In the genomic region with DNA sequence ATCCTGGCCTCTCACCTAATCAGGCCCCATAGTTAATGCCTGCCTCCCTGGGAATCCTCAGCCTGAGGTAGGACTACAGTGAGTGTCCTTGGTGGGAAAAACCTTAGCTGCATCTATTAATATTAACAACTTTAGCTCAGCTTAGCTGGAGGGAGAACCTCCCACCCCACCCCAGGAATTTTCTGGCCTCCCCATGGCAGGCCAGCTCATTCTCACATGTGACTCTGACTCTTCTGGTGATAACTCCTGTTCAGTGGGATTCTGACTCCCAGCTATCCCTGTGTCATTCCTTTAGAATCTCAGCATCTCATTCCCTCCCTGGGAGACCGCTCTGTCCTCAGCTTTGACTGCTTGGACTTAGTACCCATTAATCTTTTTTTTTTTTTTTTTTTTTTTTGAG, we compare ENCODE assay signal across 19 cellular contexts. TPM values are rescaled to one million over a fixed set of nuclear protein-coding genes. Genes with fewer than 3 reads are reported as not detected.
A peak's percentile ranks its signal among the peaks of the same experiment; 100 is the strongest.
DNase-seq lines count a peak whose midpoint lies in the region; ATAC-seq and TF ChIP-seq lines count a peak whose summit lies in the region.
"Had no signal": no experiment of that assay in that cellular context is flagged by ENCODE, and none has a peak within 500 bp of the region (broad histone marks: within the 10 kb centered on the region; RNA-seq: fewer than 3 reads in every experiment).

No MANE protein-coding gene starts in this region.

- TF ChIP-seq CTCF in heart right ventricle (IDR thresholded peaks at IDR 0.05) (no peak), foreskin keratinocyte (conservative IDR thresholded peaks at IDR 0.05) (no peak), spleen (IDR thresholded peaks at IDR 0.05 in 8 of 11, conservative IDR thresholded peaks at IDR 0.05 in 3 of 11) (no peak)

- peaks cover 0 to 17% (median 4%) of the 10 kb centered on the region in 9 donors for H3K4me1 ChIP-seq in heart right ventricle
- peaks cover 18% of the 10 kb centered on the region for H3K4me1 ChIP-seq in adipocyte (ENCODE audit: control insufficient read depth, insufficient read depth, low read length)
- no peaks in the 10 kb centered on the region for H3K4me1 ChIP-seq in foreskin keratinocyte
- peaks cover 0 to 7% (median 0%) of the 10 kb centered on the region in 6 donors for H3K4me1 ChIP-seq in spleen
- H3K4me1 ChIP-seq: tibial artery had no signal

- no peak overlapping the region for H3K4me3 Mint-ChIP-seq in activated naive CD8-positive, alpha-beta T cell treated with anti-CD3 and anti-CD28 coated beads, Interleukin-2, amount 50 U/mL, for 24 hours
- H3K4me3 Mint-ChIP-seq: memory B cell had no signal

- no peaks in the 10 kb centered on the region for H3K9me3 ChIP-seq in heart right ventricle
- H3K9me3 ChIP-seq in adipocyte (ENCODE audit: control insufficient read depth, low read length): no peaks in the 10 kb centered on the region
- no peaks in the 10 kb centered on the region for H3K9me3 ChIP-seq in spleen
- H3K9me3 ChIP-seq: tibial artery had no signal

- H3K9ac ChIP-seq in adipocyte (ENCODE audit: low read length): peak overlapping the region; percentile 38

- TF ChIP-seq POLR2A in spleen (IDR thresholded peaks at IDR 0.05): no peak

- ATAC-seq in heart right ventricle (peak in 5 of 8 donors; percentile 12 to 70 (median 27)), foreskin keratinocyte (peak; percentile 68)
- ATAC-seq in activated naive CD8-positive, alpha-beta T cell treated with anti-CD3 and anti-CD28 coated beads, Interleukin-2, amount 50 U/mL, for 24 hours: no peak

- H3K27ac Mint-ChIP-seq in activated naive CD8-positive, alpha-beta T cell treated with anti-CD3 and anti-CD28 coated beads, Interleukin-2, amount 50 U/mL, for 24 hours: no peak overlapping the region
- H3K27ac Mint-ChIP-seq: memory B cell had no signal

- no peaks in the 10 kb centered on the region for H3K27me3 Mint-ChIP-seq in activated naive CD8-positive, alpha-beta T cell treated with anti-CD3 and anti-CD28 coated beads, Interleukin-2, amount 50 U/mL, for 24 hours
- H3K27me3 Mint-ChIP-seq: memory B cell had no signal

- H3K27me3 ChIP-seq in heart right ventricle (no peaks in the 10 kb centered on the region), adipocyte (replicated peaks; ENCODE audit: control insufficient read depth, insufficient read depth, low read length) (no peaks in the 10 kb centered on the region), foreskin keratinocyte (no peaks in the 10 kb centered on the region), spleen (replicated peaks in 1 of 7) (no peaks in the 10 kb centered on the region)
- H3K27me3 ChIP-seq: tibial artery had no signal

- no peaks in the 10 kb centered on the region for H3K9me3 Mint-ChIP-seq in activated naive CD8-positive, alpha-beta T cell treated with anti-CD3 and anti-CD28 coated beads, Interleukin-2, amount 50 U/mL, for 24 hours
- H3K9me3 Mint-ChIP-seq: memory B cell had no signal

- H3K36me3 Mint-ChIP-seq in activated naive CD8-positive, alpha-beta T cell treated with anti-CD3 and anti-CD28 coated beads, Interleukin-2, amount 50 U/mL, for 24 hours (ENCODE audit: low read depth): no peaks in the 10 kb centered on the region
- H3K36me3 Mint-ChIP-seq: memory B cell had no signal

- no peak for DNase-seq in heart right ventricle
- no peak for DNase-seq in cardiac septum (ENCODE audit: low spot score)
- DNase-seq in adipocyte (ENCODE audit: low read depth): peak; percentile 33
- peak; percentile 26 to 53 for DNase-seq in foreskin keratinocyte
- DNase-seq in spleen: peak; percentile 25
- no peak for DNase-seq in activated naive CD8-positive, alpha-beta T cell treated with anti-CD3 and anti-CD28 coated beads, Interleukin-2, amount 50 U/mL, for 24 hours
- DNase-seq in NCI-H446 (lab: John Stamatoyannopoulos, UW): no peak
- no peak for DNase-seq in NCI-H2227 treated with DMSO at 0.1 percent for 48 hours (lab: John Stamatoyannopoulos, UW)
- DNase-seq: 8988T; activated CD4-positive, alpha-beta T cell treated with anti-CD3 and anti-CD28 coated beads for 4 hours; activated T-cell treated with anti-CD3 and anti-CD28 coated beads, Interleukin-2, amount 50 U/mL, for 48 hours; NCI-H1092 treated with DMSO at 0.1 percent for 48 hours; NCI-H510A; stimulated activated CD4-positive, alpha-beta T cell treated with anti-CD3 and anti-CD28 coated beads, Interleukin-15, amount 100 ng/mL, for 24 hours; T-helper 2 cell had no signal

- H3K4me3 ChIP-seq in heart right ventricle (no peak overlapping the region), adipocyte (ENCODE audit: low read length) (peak overlapping the region; percentile 53), spleen (no peak overlapping the region)
- H3K4me3 ChIP-seq: tibial artery had no signal

- H3K4me1 Mint-ChIP-seq in activated naive CD8-positive, alpha-beta T cell treated with anti-CD3 and anti-CD28 coated beads, Interleukin-2, amount 50 U/mL, for 24 hours: no peaks in the 10 kb centered on the region

- H3K27ac ChIP-seq in heart right ventricle: no peak overlapping the region
- no peak overlapping the region for H3K27ac ChIP-seq in foreskin keratinocyte
- H3K27ac ChIP-seq in spleen: no peak overlapping the region
- H3K27ac ChIP-seq: tibial artery had no signal

- intact Hi-C loops in heart right ventricle (cut with DNase I): no loop called here
- intact Hi-C loops in cardiac septum (cut with DNase I): no loop called here
- intact Hi-C loops in spleen (cut with DNase I; ENCODE audit: low total_unique reads): no loop called here

- H3K36me3 ChIP-seq in heart right ventricle (no peaks in the 10 kb centered on the region), adipocyte (ENCODE audit: control insufficient read depth, insufficient read depth, low read length, severe bottlenecking) (no peaks in the 10 kb centered on the region), spleen (no peaks in the 10 kb centered on the region)
- H3K36me3 ChIP-seq: tibial artery had no signal

- 92 to 96% methylated on average over 1 of the region's 1 CpG for WGBS in heart right ventricle, 2 donors
- 90 to 100% (median 96%) methylated on average over 1 of the region's 1 CpG for WGBS in spleen, 5 donors

RNA-seq across cellular contexts. Expression of a gene that starts 14.5 kb away (rescaled TPM):
- 1 to 10 TPM in 6 of 10 donors, under 1 TPM in 4; 0.42 to 6.5 (median 1.5) TPM for total RNA-seq in heart right ventricle
- 1 to 10 TPM in 1 of 2 donors, under 1 TPM in 1; 0.72 to 2.1 TPM for polyA plus RNA-seq in heart right ventricle
- total RNA-seq in cardiac septum: 1.4 TPM
- total RNA-seq in foreskin keratinocyte: 0.11 TPM in 1 of 2 replicates, not detected in the other
- 0.07 and 0.15 TPM in 2 replicates for polyA plus RNA-seq in foreskin keratinocyte
- total RNA-seq in spleen: not detected
- not detected for polyA plus RNA-seq in spleen
- total RNA-seq: aorta had no signal
- polyA plus RNA-seq: aorta had no signal

RNA-seq across cellular contexts. Expression of a gene that starts 17.6 kb away (rescaled TPM):
- total RNA-seq in heart right ventricle: 1 to 10 TPM in 5 of 10 donors, under 1 TPM in 3, not detected in 2; 0.22 to 2.8 (median 1.4) TPM
- under 1 TPM in 1 of 2 donors, not detected in 1; 0.03 TPM for polyA plus RNA-seq in heart right ventricle
- 1.3 TPM for total RNA-seq in cardiac septum
- total RNA-seq in foreskin keratinocyte: not detected in 2 replicates
- polyA plus RNA-seq in foreskin keratinocyte: not detected in 2 replicates
- not detected for total RNA-seq in spleen
- polyA plus RNA-seq in spleen: not detected
- total RNA-seq: aorta, omental fat pad had no signal
- polyA plus RNA-seq: aorta had no signal

RNA-seq across cellular contexts. Expression of a gene that starts 43.9 kb away (rescaled TPM):
- total RNA-seq in heart right ventricle: 1 to 10 TPM in 2 of 10 donors, under 1 TPM in 8; 0.24 to 1.6 (median 0.51) TPM
- under 1 TPM; 0.42 to 0.95 TPM for polyA plus RNA-seq in heart right ventricle
- total RNA-seq in cardiac septum: 0.89 TPM
- total RNA-seq in foreskin keratinocyte: 0.42 and 0.51 TPM in 2 replicates
- 0.35 and 0.55 TPM in 2 replicates for polyA plus RNA-seq in foreskin keratinocyte
- 1 to 10 TPM; 1.5 to 5.0 (median 2.9) TPM for total RNA-seq in spleen
- polyA plus RNA-seq in spleen: 1 to 10 TPM in 2 of 3 donors, under 1 TPM in 1; 0.85 to 1.8 (median 1.7) TPM

Comparison
In these comparisons a context has a peak if more than half of its experiments do, and no peak if none do; other contexts are left out.
1. DNase-seq: peak in adipocyte (single experiment), foreskin keratinocyte (2 of 2) and spleen (single experiment); none in heart right ventricle (0 of 2), cardiac septum (single experiment), activated naive CD8-positive, alpha-beta T cell treated with anti-CD3 and anti-CD28 coated beads, Interleukin-2, amount 50 U/mL, for 24 hours (single experiment), NCI-H446 (0 of 2) and NCI-H2227 treated with DMSO at 0.1 percent for 48 hours (single experiment).